12 cellular contexts compared by ENCODE assay signal in the genomic region with DNA sequence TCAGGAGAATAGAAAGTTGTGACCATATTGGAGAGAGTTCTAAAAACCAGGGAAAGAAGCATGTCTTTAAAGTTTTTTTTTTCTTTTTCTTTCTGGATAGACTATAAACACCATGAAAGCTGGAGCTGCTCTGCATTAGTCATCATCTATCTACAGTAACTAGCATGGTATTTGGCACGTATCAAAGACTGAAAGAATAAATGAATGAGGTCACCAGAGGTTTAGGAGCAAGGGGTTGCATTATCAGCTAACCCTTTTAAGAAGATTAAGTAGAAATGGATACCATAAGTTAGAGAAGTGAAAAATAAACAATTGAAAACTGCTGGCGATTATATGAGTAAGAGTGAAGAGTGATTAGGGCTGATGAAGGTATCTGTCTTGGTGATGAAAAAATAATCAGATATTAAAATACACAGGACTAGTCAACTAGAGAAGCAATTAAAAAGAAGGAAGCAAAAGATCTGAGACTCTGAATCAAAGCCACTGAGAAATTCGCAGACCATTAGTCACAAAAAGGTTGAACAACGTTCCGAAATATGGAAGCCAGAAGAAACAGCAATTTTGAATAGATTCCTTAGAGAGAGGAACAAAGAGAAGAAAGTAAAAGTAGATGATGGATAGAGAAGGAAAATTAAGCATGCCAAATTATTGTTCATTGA.
DNase-seq lines count a peak whose midpoint lies in the region; ATAC-seq and TF ChIP-seq lines count a peak whose summit lies in the region.
"Had no signal": no experiment of that assay in that cellular context is flagged by ENCODE, and none has a peak within 500 bp of the region (broad histone marks: within the 10 kb centered on the region; RNA-seq: fewer than 3 reads in every experiment).

No MANE protein-coding gene starts in this region.

- H3K4me3 ChIP-seq in MG63 (no peak overlapping the region), choroid plexus epithelial cell (ENCODE audit: low read depth, low read length) (no peak overlapping the region)
- H3K4me3 ChIP-seq in CD4-positive, alpha-beta memory T cell (ENCODE audit: low read length in 2 of 2): no peak overlapping the region
- H3K4me3 ChIP-seq: adrenal gland, PC-9 had no signal

- H3K36me3 ChIP-seq in MG63: 0 out of 2 replicates have a peak, but pooled peaks cover 4% of the 10 kb centered on the region
- H3K36me3 ChIP-seq in CD4-positive, alpha-beta memory T cell (ENCODE audit: insufficient read depth, low read length): no peaks in the 10 kb centered on the region
- H3K36me3 ChIP-seq: adrenal gland had no signal

- H3K4me1 ChIP-seq in CD4-positive, alpha-beta memory T cell (ENCODE audit: insufficient read depth, low read length): no peaks in the 10 kb centered on the region
- H3K4me1 ChIP-seq: adrenal gland had no signal

- CTCF ChIA-PET in CD4-positive, alpha-beta memory T cell (lab: Charles Lee; ENCODE audit: partially characterized antibody): interaction anchor here (0.6 kb wide), 1 partner anchor 963 kb away, joined by 3 read pairs; no protein-coding TSS in a partner anchor

- H3K9me3 ChIP-seq in MG63: no peaks in the 10 kb centered on the region
- no peaks in the 10 kb centered on the region for H3K9me3 ChIP-seq in CD4-positive, alpha-beta memory T cell (ENCODE audit: control insufficient read depth in 1 of 2, low read length in 2 of 2)
- H3K9me3 ChIP-seq: adrenal gland had no signal

- intact Hi-C loops in CD4-positive, alpha-beta memory T cell (cut with micrococcal nuclease): no loop called here

- peaks cover 2% of the 10 kb centered on the region for H3K27me3 Mint-ChIP-seq in mesothelial cell of epicardium (ENCODE audit: low read depth)
- no peaks in the 10 kb centered on the region for H3K27me3 Mint-ChIP-seq in CD4-positive, alpha-beta memory T cell
- H3K27me3 Mint-ChIP-seq: CD8-positive, alpha-beta memory T cell had no signal

- TF ChIP-seq CTCF in choroid plexus epithelial cell (conservative IDR thresholded peaks at IDR 0.05; ENCODE audit: low read depth, low read length): no peak
- no peak for TF ChIP-seq CTCF in mesothelial cell of epicardium (IDR thresholded peaks at IDR 0.05; ENCODE audit: unreplicated experiment)

- DNase-seq in AG20443 (ENCODE audit: low spot score) (peak; percentile 53), MG63 (peak; percentile 31), choroid plexus epithelial cell (ENCODE audit: low read depth) (peak; percentile 70), mesothelial cell of epicardium (ENCODE audit: low spot score in 2 of 2, unreplicated experiment in 2 of 2) (no peak), DMS79 treated with DMSO at 0.1 percent for 48 hours (lab: John Stamatoyannopoulos, UW) (no peak)
- no peak for DNase-seq in CD4-positive, alpha-beta memory T cell
- DNase-seq in activated CD4-positive, CD25-positive, alpha-beta regulatory T cell treated with anti-CD3 and anti-CD28 coated beads, Interleukin-2, amount 50 U/mL, for 72 hours: no peak
- DNase-seq: CD8-positive, alpha-beta memory T cell had no signal

- ATAC-seq in GM19397 (IDR thresholded peaks at IDR 0.05; ENCODE audit: unreplicated experiment): no peak

- H3K27ac Mint-ChIP-seq in mesothelial cell of epicardium: peak overlapping the region; percentile 22
- no peak overlapping the region for H3K27ac Mint-ChIP-seq in CD4-positive, alpha-beta memory T cell
- H3K27ac Mint-ChIP-seq: nephron had no signal

- H3K4me3 Mint-ChIP-seq in mesothelial cell of epicardium: no peak overlapping the region
- no peak overlapping the region for H3K4me3 Mint-ChIP-seq in CD4-positive, alpha-beta memory T cell
- H3K4me3 Mint-ChIP-seq: CD8-positive, alpha-beta memory T cell; nephron had no signal

- no peaks in the 10 kb centered on the region for H3K36me3 Mint-ChIP-seq in mesothelial cell of epicardium
- H3K36me3 Mint-ChIP-seq in CD4-positive, alpha-beta memory T cell: peaks cover 13 to 25% of the 10 kb centered on the region in 2 donors

- POLR2A ChIA-PET in CD4-positive, alpha-beta memory T cell (lab: Charles Lee; ENCODE audit: partially characterized antibody): no interaction called here

- H3K4me1 Mint-ChIP-seq in mesothelial cell of epicardium: peaks cover 3% of the 10 kb centered on the region
- H3K4me1 Mint-ChIP-seq in CD4-positive, alpha-beta memory T cell: peaks cover 0 to 10% (median 3%) of the 10 kb centered on the region in 4 donors
- H3K4me1 Mint-ChIP-seq: nephron had no signal

- no peak overlapping the region for H3K27ac ChIP-seq in CD4-positive, alpha-beta memory T cell (ENCODE audit: low read depth, low read length)
- H3K27ac ChIP-seq: adrenal gland, PC-9 had no signal

- H3K27me3 ChIP-seq in MG63: no peaks in the 10 kb centered on the region
- H3K27me3 ChIP-seq in CD4-positive, alpha-beta memory T cell (ENCODE audit: insufficient read depth, low read length): no peaks in the 10 kb centered on the region
- H3K27me3 ChIP-seq: adrenal gland had no signal

- no peaks in the 10 kb centered on the region for H3K9me3 Mint-ChIP-seq in mesothelial cell of epicardium
- H3K9me3 Mint-ChIP-seq in CD4-positive, alpha-beta memory T cell: peaks cover 0 to 1% (median 0%) of the 10 kb centered on the region in 8 donors
- H3K9me3 Mint-ChIP-seq: CD8-positive, alpha-beta memory T cell; nephron had no signal

Comparison
In these comparisons a context has a peak if more than half of its experiments do, and no peak if none do; other contexts are left out.
1. DNase-seq: peak in AG20443 (single experiment), MG63 (single experiment) and choroid plexus epithelial cell (single experiment); none in mesothelial cell of epicardium (0 of 2), CD4-positive, alpha-beta memory T cell (0 of 5), activated CD4-positive, CD25-positive, alpha-beta regulatory T cell treated with anti-CD3 and anti-CD28 coated beads, Interleukin-2, amount 50 U/mL, for 72 hours (single experiment) and DMS79 treated with DMSO at 0.1 percent for 48 hours (single experiment).